11 cellular contexts compared by ENCODE assay signal in genomic region chr18:40935423-40935822, GRCh38.
A peak's percentile ranks its signal among the peaks of the same experiment; 100 is the strongest.
DNase-seq lines count a peak whose midpoint lies in the region; ATAC-seq, FAIRE-seq and TF ChIP-seq lines count a peak whose summit lies in the region.
"Had no signal": no experiment of that assay in that cellular context is flagged by ENCODE, and none has a peak within 500 bp of the region (broad histone marks: within the 10 kb centered on the region; RNA-seq: fewer than 3 reads in every experiment).

No MANE protein-coding gene starts in this region.

- H3K4me3 ChIP-seq in sigmoid colon (no peak overlapping the region), left lung (no peak overlapping the region)
- H3K4me3 ChIP-seq: mucosa of descending colon had no signal

- H3K4me1 ChIP-seq in sigmoid colon, result no peaks in the 10 kb centered on the region
- H3K4me1 ChIP-seq in left lung, result no peaks in the 10 kb centered on the region

- H3K36me3 ChIP-seq in sigmoid colon, result no peaks in the 10 kb centered on the region
- no peaks in the 10 kb centered on the region for H3K36me3 ChIP-seq in left lung

- no peak for FAIRE-seq in urothelium cell line (lab: Jason Lieb, UNC)
- FAIRE-seq: RCC 7860 had no signal

- WGBS in sigmoid colon, 2 donors, result 15 to 32% methylated on average over 1 of the region's 1 CpG

- intact Hi-C loops in sigmoid colon (cut with DNase I), result no loop called here
- intact Hi-C loops in left lung (cut with DNase I), result no loop called here

- ATAC-seq in GM18858 (IDR thresholded peaks at IDR 0.05; ENCODE audit: unreplicated experiment) (peak; percentile 72), left lung (no peak), HG03045 (IDR thresholded peaks at IDR 0.05; ENCODE audit: unreplicated experiment) (no peak)
- ATAC-seq: mucosa of descending colon had no signal

- H3K9me3 ChIP-seq in sigmoid colon, result no peaks in the 10 kb centered on the region
- H3K9me3 ChIP-seq in left lung, result no peaks in the 10 kb centered on the region
- H3K9me3 ChIP-seq: mucosa of descending colon had no signal

- H3K27ac ChIP-seq in sigmoid colon, result no peak overlapping the region
- no peak overlapping the region for H3K27ac ChIP-seq in left lung

- no peak for TF ChIP-seq EP300 in sigmoid colon (IDR thresholded peaks at IDR 0.05)

- TF ChIP-seq CTCF in sigmoid colon (IDR thresholded peaks at IDR 0.05), result peak in 1 of 4 experiments; percentile 8
- TF ChIP-seq CTCF in left lung (IDR thresholded peaks at IDR 0.05), result no peak

- DNase-seq in A172 (ENCODE audit: low spot score) (peak; percentile 44), RPMI7951 (ENCODE audit: low read depth) (peak; percentile 26), glomerular visceral epithelial cell (ENCODE audit: extremely low spot score) (peak; percentile 5), sigmoid colon (no peak), left lung (no peak), urothelium cell line (ENCODE audit: low spot score) (no peak)
- DNase-seq: activated naive CD8-positive, alpha-beta T cell treated with anti-CD3 and anti-CD28 coated beads for 36 hours had no signal

- no peak for TF ChIP-seq POLR2A in sigmoid colon (IDR thresholded peaks at IDR 0.05)

- H3K27me3 ChIP-seq in sigmoid colon (no peaks in the 10 kb centered on the region), left lung (no peaks in the 10 kb centered on the region)

Comparison
In these comparisons a context has a peak if more than half of its experiments do, and no peak if none do; other contexts are left out.
1. DNase-seq: peak in A172 (single experiment), RPMI7951 (single experiment) and glomerular visceral epithelial cell (single experiment); none in sigmoid colon (single experiment), left lung (0 of 2) and urothelium cell line (single experiment).